Comparison of ENCODE assay signal across 16 cellular contexts in genomic region chr12:124741211-124741610, GRCh38.
DNase-seq lines count a peak whose midpoint lies in the region; ATAC-seq and TF ChIP-seq lines count a peak whose summit lies in the region.
"Had no signal": no experiment of that assay in that cellular context is flagged by ENCODE, and none has a peak within 500 bp of the region (broad histone marks: within the 10 kb centered on the region; RNA-seq: fewer than 3 reads in every experiment).

No MANE protein-coding gene starts in this region.

- peaks cover 10 to 16% (median 11%) of the 10 kb centered on the region in 4 donors for H3K4me1 ChIP-seq in transverse colon

- intact Hi-C loops in transverse colon (cut with DNase I; ENCODE audit: low total_unique reads) = no loop called here

- H3K4me1 Mint-ChIP-seq in activated naive CD8-positive, alpha-beta T cell treated with anti-CD3 and anti-CD28 coated beads for 36 hours = peaks cover 35% of the 10 kb centered on the region
- H3K4me1 Mint-ChIP-seq in activated naive CD8-positive, alpha-beta T cell treated with anti-CD3 and anti-CD28 coated beads, Interleukin-2, amount 50 U/mL, for 24 hours = peaks cover 50% of the 10 kb centered on the region
- H3K4me1 Mint-ChIP-seq in nephron = peaks cover 66% of the 10 kb centered on the region

- TF ChIP-seq POLR2A in transverse colon (IDR thresholded peaks at IDR 0.05) = no peak

- no peak overlapping the region for H3K4me3 Mint-ChIP-seq in activated naive CD8-positive, alpha-beta T cell treated with anti-CD3 and anti-CD28 coated beads for 36 hours
- no peak overlapping the region for H3K4me3 Mint-ChIP-seq in activated naive CD8-positive, alpha-beta T cell treated with anti-CD3 and anti-CD28 coated beads, Interleukin-2, amount 50 U/mL, for 24 hours
- peak overlapping the region in 1 of 3 experiments; percentile 10 for H3K4me3 Mint-ChIP-seq in nephron
- H3K4me3 Mint-ChIP-seq: T-helper 17 cell had no signal

- no peak overlapping the region for H3K4me3 ChIP-seq in transverse colon
- H3K4me3 ChIP-seq: thyroid gland had no signal

- H3K27ac ChIP-seq in cingulate gyrus (ENCODE audit: low read depth, low read length) = peak overlapping the region; percentile 60
- H3K27ac ChIP-seq in transverse colon = peak overlapping the region; percentile 48 to 82 (median 69)
- H3K27ac ChIP-seq: 22Rv1, thyroid gland had no signal

- peaks cover 1% of the 10 kb centered on the region for H3K36me3 Mint-ChIP-seq in activated naive CD8-positive, alpha-beta T cell treated with anti-CD3 and anti-CD28 coated beads for 36 hours
- no peaks in the 10 kb centered on the region for H3K36me3 Mint-ChIP-seq in activated naive CD8-positive, alpha-beta T cell treated with anti-CD3 and anti-CD28 coated beads, Interleukin-2, amount 50 U/mL, for 24 hours (ENCODE audit: low read depth)
- no peaks in the 10 kb centered on the region for H3K36me3 Mint-ChIP-seq in nephron (ENCODE audit: low read depth)

- WGBS in transverse colon (ENCODE audit: low coverage in 1 of 2), 2 donors = 84 to 100% methylated on average over 2 to 7 of the region's 7 CpGs

- TF ChIP-seq CTCF in nephron (IDR thresholded peaks at IDR 0.05; ENCODE audit: unreplicated experiment in 3 of 3) (no peak), transverse colon (IDR thresholded peaks at IDR 0.05) (no peak)

- TF ChIP-seq EP300 in transverse colon (IDR thresholded peaks at IDR 0.05; ENCODE audit: low read depth) = no peak

- in situ Hi-C loops in transverse colon (cut with MboI; ENCODE audit: low pct_ligation_motif_present in 1 of 4, low pct_unique_long_range_greater_than_20kb in 1 of 4, low sequenced_read_pairs in 3 of 4) = no loop called here

- H3K9me3 Mint-ChIP-seq in activated naive CD8-positive, alpha-beta T cell treated with anti-CD3 and anti-CD28 coated beads for 36 hours = no peaks in the 10 kb centered on the region
- no peaks in the 10 kb centered on the region for H3K9me3 Mint-ChIP-seq in activated naive CD8-positive, alpha-beta T cell treated with anti-CD3 and anti-CD28 coated beads, Interleukin-2, amount 50 U/mL, for 24 hours
- no peaks in the 10 kb centered on the region for H3K9me3 Mint-ChIP-seq in nephron

- no peak for DNase-seq in activated naive CD8-positive, alpha-beta T cell treated with anti-CD3 and anti-CD28 coated beads for 36 hours
- no peak for DNase-seq in activated naive CD8-positive, alpha-beta T cell treated with anti-CD3 and anti-CD28 coated beads, Interleukin-2, amount 50 U/mL, for 24 hours
- DNase-seq in transverse colon (no peak), NCI-H446 treated with DMSO at 0.1 percent for 48 hours (lab: John Stamatoyannopoulos, UW) (no peak), cerebellar nuclear complex (lab: John Stamatoyannopoulos, UW) (no peak), NCI-H187 (lab: John Stamatoyannopoulos, UW) (no peak)
- DNase-seq: DMS 273 treated with DMSO at 0.1 percent for 48 hours; MM.1S; NCI-H345; NK-92 treated with Interleukin-12 subunit alpha and Interleukin-12 subunit beta, amount 100 ng/mL, for 24 hours; T-helper 17 cell had no signal

- peaks cover 13% of the 10 kb centered on the region for H3K27me3 Mint-ChIP-seq in activated naive CD8-positive, alpha-beta T cell treated with anti-CD3 and anti-CD28 coated beads for 36 hours
- peaks cover 23% of the 10 kb centered on the region for H3K27me3 Mint-ChIP-seq in activated naive CD8-positive, alpha-beta T cell treated with anti-CD3 and anti-CD28 coated beads, Interleukin-2, amount 50 U/mL, for 24 hours
- H3K27me3 Mint-ChIP-seq in nephron (ENCODE audit: low read depth) = peaks cover 13% of the 10 kb centered on the region

- no peaks in the 10 kb centered on the region for H3K9me3 ChIP-seq in transverse colon
- H3K9me3 ChIP-seq: thyroid gland had no signal

- no peaks in the 10 kb centered on the region for H3K36me3 ChIP-seq in transverse colon
- H3K36me3 ChIP-seq: thyroid gland had no signal

- no peak for ATAC-seq in activated naive CD8-positive, alpha-beta T cell treated with anti-CD3 and anti-CD28 coated beads, Interleukin-2, amount 50 U/mL, for 24 hours
- ATAC-seq: activated CD4-positive, CD25-positive, alpha-beta regulatory T cell treated with anti-CD3 and anti-CD28 coated beads, Interleukin-2, amount 50 U/mL, for 24 hours; T-helper 17 cell had no signal

- peak overlapping the region; percentile 60 for H3K27ac Mint-ChIP-seq in activated naive CD8-positive, alpha-beta T cell treated with anti-CD3 and anti-CD28 coated beads for 36 hours
- no peak overlapping the region for H3K27ac Mint-ChIP-seq in activated naive CD8-positive, alpha-beta T cell treated with anti-CD3 and anti-CD28 coated beads, Interleukin-2, amount 50 U/mL, for 24 hours
- peak overlapping the region; percentile 78 to 97 (median 86) for H3K27ac Mint-ChIP-seq in nephron
- H3K27ac Mint-ChIP-seq: T-helper 17 cell had no signal

- H3K27me3 ChIP-seq in transverse colon = no peaks in the 10 kb centered on the region
- H3K27me3 ChIP-seq: thyroid gland had no signal
